16 cellular contexts compared by ENCODE assay signal in genomic region chr2:69166812-69167468, GRCh38.
A peak's percentile ranks its signal among the peaks of the same experiment; 100 is the strongest.
DNase-seq lines count a peak whose midpoint lies in the region; TF ChIP-seq lines count a peak whose summit lies in the region.
"Had no signal": no experiment of that assay in that cellular context is flagged by ENCODE, and none has a peak within 500 bp of the region (broad histone marks: within the 10 kb centered on the region; RNA-seq: fewer than 3 reads in every experiment).

No MANE protein-coding gene starts in this region.

- H3K36me3 ChIP-seq in esophagus squamous epithelium (no peaks in the 10 kb centered on the region), osteoblast (ENCODE audit: insufficient read depth, low read length) (peaks cover 18% of the 10 kb centered on the region), tibial nerve (peaks cover 0 to 5% (median 0%) of the 10 kb centered on the region in 3 donors)
- H3K36me3 ChIP-seq: lower lobe of right lung had no signal

- H3K27ac ChIP-seq in esophagus squamous epithelium = peak overlapping the region in 3 of 4 donors; percentile 1 to 11 (median 2)
- H3K27ac ChIP-seq in osteoblast (ENCODE audit: low read depth, low read length) = no peak overlapping the region
- H3K27ac ChIP-seq in tibial nerve = no peak overlapping the region
- H3K27ac ChIP-seq: HL-60, lower lobe of right lung had no signal

- TF ChIP-seq POLR2A in esophagus squamous epithelium (IDR thresholded peaks at IDR 0.05) (no peak), tibial nerve (IDR thresholded peaks at IDR 0.05) (no peak)

- H2AFZ ChIP-seq in osteoblast (ENCODE audit: low read length) = no peak overlapping the region

- no peak overlapping the region for H3K4me2 ChIP-seq in osteoblast (ENCODE audit: insufficient read depth, low read length)

- peaks cover 29 to 88% (median 42%) of the 10 kb centered on the region in 3 donors for H3K4me1 ChIP-seq in esophagus squamous epithelium
- peaks cover 56% of the 10 kb centered on the region for H3K4me1 ChIP-seq in osteoblast (ENCODE audit: insufficient read depth, low read length)
- H3K4me1 ChIP-seq in tibial nerve = peaks cover 0 to 41% (median 8%) of the 10 kb centered on the region in 4 donors

- H3K27ac Mint-ChIP-seq in mesothelial cell of epicardium = no peak overlapping the region
- H3K27ac Mint-ChIP-seq: T-helper 1 cell treated with Interleukin-12 subunit alpha and Interleukin-12 subunit beta and Interleukin-4 antibody, amounts not matched to agents 30 μg/mL and 1 μg/mL, for 36 hours had no signal

- 74 to 80% methylated on average over 5 of the region's 5 CpGs for WGBS in esophagus squamous epithelium, 2 donors
- 76 to 82% methylated on average over 5 of the region's 5 CpGs for WGBS in tibial nerve, 2 donors

- DNase-seq in DMS79 treated with DMSO at 0.1 percent for 48 hours (lab: John Stamatoyannopoulos, UW) (peak; percentile 54), NCI-H2107 (lab: John Stamatoyannopoulos, UW) (peak; percentile 16), esophagus squamous epithelium (lab: John Stamatoyannopoulos, UW) (no peak), osteoblast (ENCODE audit: insufficient read length, low spot score, missing footprints) (peak; percentile 52), tibial nerve (ENCODE audit: low spot score in 2 of 2) (no peak), RPMI8226 (no peak), mesothelial cell of epicardium (ENCODE audit: low spot score in 2 of 2, unreplicated experiment in 2 of 2) (no peak)
- no peak for DNase-seq in activated naive CD4-positive, alpha-beta T cell treated with Interleukin-2 at 50 U/mL for 16 hours
- DNase-seq: amniotic stem cell; KBM-7; lower lobe of right lung; NCI-H510A; stimulated activated CD4-positive, alpha-beta T cell treated with anti-CD3 and anti-CD28 coated beads, Interleukin-1b, Interleukin-23, amount 100 ng/mL, for 48 hours had no signal

- H3K4me3 ChIP-seq in esophagus squamous epithelium (no peak overlapping the region), osteoblast (ENCODE audit: insufficient read depth, low read length) (no peak overlapping the region), tibial nerve (no peak overlapping the region)
- H3K4me3 ChIP-seq: lower lobe of right lung had no signal

- H3K9me3 ChIP-seq in esophagus squamous epithelium (no peaks in the 10 kb centered on the region), osteoblast (ENCODE audit: low read depth, low read length) (no peaks in the 10 kb centered on the region), tibial nerve (no peaks in the 10 kb centered on the region)
- H3K9me3 ChIP-seq: lower lobe of right lung had no signal

- intact Hi-C loops in esophagus squamous epithelium (cut with DNase I) = no loop called here

- H3K79me2 ChIP-seq in osteoblast (ENCODE audit: insufficient read depth, low read length) = no peaks in the 10 kb centered on the region

- H3K4me1 Mint-ChIP-seq in mesothelial cell of epicardium = peaks cover 43% of the 10 kb centered on the region

- TF ChIP-seq CTCF in esophagus squamous epithelium (IDR thresholded peaks at IDR 0.05) (no peak), osteoblast (IDR thresholded peaks at IDR 0.05; ENCODE audit: extremely low read depth, low read depth, low read length) (no peak), tibial nerve (IDR thresholded peaks at IDR 0.05) (no peak), mesothelial cell of epicardium (IDR thresholded peaks at IDR 0.05; ENCODE audit: unreplicated experiment) (no peak)

- no peaks in the 10 kb centered on the region for H4K20me1 ChIP-seq in osteoblast (ENCODE audit: insufficient read depth, low read length)

- H3K36me3 Mint-ChIP-seq in mesothelial cell of epicardium = peaks cover 18% of the 10 kb centered on the region

- H3K27me3 Mint-ChIP-seq in mesothelial cell of epicardium (ENCODE audit: low read depth) = no peaks in the 10 kb centered on the region

- H3K4me3 Mint-ChIP-seq in mesothelial cell of epicardium = no peak overlapping the region
- H3K4me3 Mint-ChIP-seq: neural crest cell; T-helper 1 cell treated with Interleukin-12 subunit alpha and Interleukin-12 subunit beta and Interleukin-4 antibody, amounts not matched to agents 30 μg/mL and 1 μg/mL, for 36 hours had no signal

- H3K9me3 Mint-ChIP-seq in mesothelial cell of epicardium = no peaks in the 10 kb centered on the region
- H3K9me3 Mint-ChIP-seq: neural crest cell; T-helper 1 cell treated with Interleukin-12 subunit alpha and Interleukin-12 subunit beta and Interleukin-4 antibody, amounts not matched to agents 30 μg/mL and 1 μg/mL, for 36 hours had no signal

- H3K27me3 ChIP-seq in esophagus squamous epithelium = no peaks in the 10 kb centered on the region
- H3K27me3 ChIP-seq in osteoblast (ENCODE audit: insufficient read depth, low read length) = no peaks in the 10 kb centered on the region
- no peaks in the 10 kb centered on the region for H3K27me3 ChIP-seq in tibial nerve

- TF ChIP-seq EP300 in tibial nerve (IDR thresholded peaks at IDR 0.05) = no peak

Comparison
In these comparisons a context has a peak if more than half of its experiments do, and no peak if none do; other contexts are left out.
1. DNase-seq: peak in DMS79 treated with DMSO at 0.1 percent for 48 hours (single experiment), NCI-H2107 (single experiment) and osteoblast (single experiment); none in esophagus squamous epithelium (single experiment), activated naive CD4-positive, alpha-beta T cell treated with Interleukin-2 at 50 U/mL for 16 hours (single experiment), tibial nerve (0 of 2), RPMI8226 (single experiment) and mesothelial cell of epicardium (0 of 2).
2. H3K27ac ChIP-seq: peak in esophagus squamous epithelium (3 of 4); none in osteoblast (single experiment) and tibial nerve (0 of 4).